In genomic region chr17:72687941-72688340, GRCh38 we compare ENCODE assay signal across 21 cellular contexts.
A peak's percentile ranks its signal among the peaks of the same experiment; 100 is the strongest.
DNase-seq lines count a peak whose midpoint lies in the region; ATAC-seq and TF ChIP-seq lines count a peak whose summit lies in the region.
"Had no signal": no experiment of that assay in that cellular context is flagged by ENCODE, and none has a peak within 500 bp of the region (broad histone marks: within the 10 kb centered on the region; RNA-seq: fewer than 3 reads in every experiment).

No MANE protein-coding gene starts in this region.

- intact Hi-C loops in body of pancreas (cut with DNase I) = no loop called here
- intact Hi-C loops in natural killer cell (cut with micrococcal nuclease) = no loop called here

- no peaks in the 10 kb centered on the region for H3K36me3 Mint-ChIP-seq in stimulated activated effector memory CD8-positive, alpha-beta T cell treated with anti-CD3 and anti-CD28 coated beads, Interleukin-12 subunit alpha, Interleukin-12 subunit beta, amount 100 ng/mL, for 72 hours
- no peaks in the 10 kb centered on the region for H3K36me3 Mint-ChIP-seq in natural killer cell
- no peaks in the 10 kb centered on the region for H3K36me3 Mint-ChIP-seq in activated naive CD4-positive, alpha-beta T cell treated with anti-CD3 and anti-CD28 coated beads, Interleukin-2, amount 10 ng/mL, durations not matched to agents 7 days and 5 days

- DNase-seq in NCI-H1417 (lab: John Stamatoyannopoulos, UW) (peak in 2 of 3 experiments; percentile 53 to 86), NCI-H1417 treated with DMSO at 0.1 percent for 48 hours (lab: John Stamatoyannopoulos, UW) (no peak), NCI-H345 treated with DMSO at 0.1 percent for 48 hours (lab: John Stamatoyannopoulos, UW; ENCODE audit: unreplicated experiment) (peak; percentile 97), body of pancreas (no peak), natural killer cell (no peak)
- no peak for DNase-seq in stimulated activated effector memory CD8-positive, alpha-beta T cell treated with anti-CD3 and anti-CD28 coated beads, Interleukin-12 subunit alpha, Interleukin-12 subunit beta, amount 100 ng/mL, for 72 hours (ENCODE audit: low spot score in 2 of 2)
- no peak for DNase-seq in activated naive CD4-positive, alpha-beta T cell treated with anti-CD3 and anti-CD28 coated beads, Interleukin-2, amount 10 ng/mL, durations not matched to agents 7 days and 5 days
- DNase-seq: activated CD4-positive, CD25-positive, alpha-beta regulatory T cell treated with anti-CD3 and anti-CD28 coated beads, Interleukin-2, amount 50 U/mL, for 72 hours; activated gamma-delta T cell treated with Interleukin-2 at 50 U/mL for 16 hours; anterior cingulate cortex; DND-41; left ventricle myocardium inferior; psoas muscle; spleen; stimulated activated naive B cell treated with anti-CD40 and anti-IgM and Interleukin-4, amounts not matched to agents 10 μg/mL and 1 μg/mL and 100 μg/mL, for 72 hours; T-helper 2 cell; trophoblast cell had no signal

- H3K36me3 ChIP-seq in body of pancreas (replicated peaks in 1 of 2; ENCODE audit: insufficient read depth in 1 of 2, low read depth in 2 of 2) = no peaks in the 10 kb centered on the region
- H3K36me3 ChIP-seq: left ventricle myocardium inferior had no signal

- peaks cover 14% of the 10 kb centered on the region for H3K4me1 ChIP-seq in body of pancreas
- H3K4me1 ChIP-seq: psoas muscle, spleen had no signal

- H3K9me3 Mint-ChIP-seq in stimulated activated effector memory CD8-positive, alpha-beta T cell treated with anti-CD3 and anti-CD28 coated beads, Interleukin-12 subunit alpha, Interleukin-12 subunit beta, amount 100 ng/mL, for 72 hours = no peaks in the 10 kb centered on the region
- no peaks in the 10 kb centered on the region for H3K9me3 Mint-ChIP-seq in natural killer cell
- H3K9me3 Mint-ChIP-seq in activated naive CD4-positive, alpha-beta T cell treated with anti-CD3 and anti-CD28 coated beads, Interleukin-2, amount 10 ng/mL, durations not matched to agents 7 days and 5 days = no peaks in the 10 kb centered on the region

- TF ChIP-seq CTCF in body of pancreas (IDR thresholded peaks at IDR 0.05) (no peak), natural killer cell (IDR thresholded peaks at IDR 0.05) (no peak)

- no peaks in the 10 kb centered on the region for H3K27me3 Mint-ChIP-seq in natural killer cell (ENCODE audit: low read depth in 2 of 2)
- H3K27me3 Mint-ChIP-seq in activated naive CD4-positive, alpha-beta T cell treated with anti-CD3 and anti-CD28 coated beads, Interleukin-2, amount 10 ng/mL, durations not matched to agents 7 days and 5 days = peaks cover 4% of the 10 kb centered on the region
- H3K27me3 Mint-ChIP-seq: stimulated activated naive B cell treated with anti-CD40 and anti-IgM and Interleukin-4, amounts not matched to agents 10 μg/mL and 1 μg/mL and 100 μg/mL, for 72 hours had no signal

- ATAC-seq in body of pancreas (peak; percentile 16), natural killer cell (no peak), GM18502 (IDR thresholded peaks at IDR 0.05; ENCODE audit: poor library complexity, unreplicated experiment) (no peak)
- no peak for ATAC-seq in stimulated activated effector memory CD8-positive, alpha-beta T cell treated with anti-CD3 and anti-CD28 coated beads, Interleukin-12 subunit alpha, Interleukin-12 subunit beta, amount 100 ng/mL, for 72 hours
- ATAC-seq: K562; psoas muscle; Right ventricle myocardium inferior; stimulated activated naive B cell treated with anti-CD40 and anti-IgM and Interleukin-4, amounts not matched to agents 10 μg/mL and 1 μg/mL and 100 μg/mL, for 72 hours had no signal

- CTCF ChIA-PET in activated naive CD4-positive, alpha-beta T cell treated with anti-CD3 and anti-CD28 coated beads, Interleukin-2, amount 10 ng/mL, durations not matched to agents 7 days and 5 days (lab: Charles Lee) = no interaction called here

- peak overlapping the region in 2 of 4 donors; percentile 22 to 36 for H3K27ac ChIP-seq in body of pancreas
- H3K27ac ChIP-seq: C4-2B, left ventricle myocardium inferior, psoas muscle, spleen had no signal

- H3K27ac Mint-ChIP-seq in stimulated activated effector memory CD8-positive, alpha-beta T cell treated with anti-CD3 and anti-CD28 coated beads, Interleukin-12 subunit alpha, Interleukin-12 subunit beta, amount 100 ng/mL, for 72 hours = peak overlapping the region; percentile 17
- H3K27ac Mint-ChIP-seq in natural killer cell = no peak overlapping the region
- H3K27ac Mint-ChIP-seq in activated naive CD4-positive, alpha-beta T cell treated with anti-CD3 and anti-CD28 coated beads, Interleukin-2, amount 10 ng/mL, durations not matched to agents 7 days and 5 days = no peak overlapping the region
- H3K27ac Mint-ChIP-seq: stimulated activated naive B cell treated with anti-CD40 and anti-IgM and Interleukin-4, amounts not matched to agents 10 μg/mL and 1 μg/mL and 100 μg/mL, for 72 hours had no signal

- no peaks in the 10 kb centered on the region for H3K9me3 ChIP-seq in body of pancreas
- H3K9me3 ChIP-seq: left ventricle myocardium inferior, psoas muscle, spleen had no signal

- TF ChIP-seq POLR2A in body of pancreas (IDR thresholded peaks at IDR 0.05) = no peak

- H3K4me1 Mint-ChIP-seq in stimulated activated effector memory CD8-positive, alpha-beta T cell treated with anti-CD3 and anti-CD28 coated beads, Interleukin-12 subunit alpha, Interleukin-12 subunit beta, amount 100 ng/mL, for 72 hours = no peaks in the 10 kb centered on the region
- H3K4me1 Mint-ChIP-seq in natural killer cell = no peaks in the 10 kb centered on the region
- peaks cover 4% of the 10 kb centered on the region for H3K4me1 Mint-ChIP-seq in activated naive CD4-positive, alpha-beta T cell treated with anti-CD3 and anti-CD28 coated beads, Interleukin-2, amount 10 ng/mL, durations not matched to agents 7 days and 5 days

- no peak overlapping the region for H3K4me3 Mint-ChIP-seq in stimulated activated effector memory CD8-positive, alpha-beta T cell treated with anti-CD3 and anti-CD28 coated beads, Interleukin-12 subunit alpha, Interleukin-12 subunit beta, amount 100 ng/mL, for 72 hours
- H3K4me3 Mint-ChIP-seq in natural killer cell = no peak overlapping the region
- no peak overlapping the region for H3K4me3 Mint-ChIP-seq in activated naive CD4-positive, alpha-beta T cell treated with anti-CD3 and anti-CD28 coated beads, Interleukin-2, amount 10 ng/mL, durations not matched to agents 7 days and 5 days
- H3K4me3 Mint-ChIP-seq: stimulated activated naive B cell treated with anti-CD40 and anti-IgM and Interleukin-4, amounts not matched to agents 10 μg/mL and 1 μg/mL and 100 μg/mL, for 72 hours had no signal

- H3K4me3 ChIP-seq in body of pancreas = no peak overlapping the region
- H3K4me3 ChIP-seq: K562, left ventricle myocardium inferior, psoas muscle, spleen had no signal

- 35 to 53% methylated on average over 8 of the region's 8 CpGs for WGBS in body of pancreas, 2 donors

- no peaks in the 10 kb centered on the region for H3K27me3 ChIP-seq in body of pancreas
- H3K27me3 ChIP-seq: spleen had no signal

Comparison
In these comparisons a context has a peak if more than half of its experiments do, and no peak if none do; other contexts are left out.
1. DNase-seq: peak in NCI-H1417 (2 of 3) and NCI-H345 treated with DMSO at 0.1 percent for 48 hours (single experiment); none in NCI-H1417 treated with DMSO at 0.1 percent for 48 hours (single experiment), body of pancreas (0 of 4), stimulated activated effector memory CD8-positive, alpha-beta T cell treated with anti-CD3 and anti-CD28 coated beads, Interleukin-12 subunit alpha, Interleukin-12 subunit beta, amount 100 ng/mL, for 72 hours (0 of 2), natural killer cell (single experiment) and activated naive CD4-positive, alpha-beta T cell treated with anti-CD3 and anti-CD28 coated beads, Interleukin-2, amount 10 ng/mL, durations not matched to agents 7 days and 5 days (single experiment).